ENCODE assay signal across 2 cellular contexts in genomic region chr9:3931996-3932906, GRCh38.
TF ChIP-seq lines count a peak whose summit lies in the region.

No MANE protein-coding gene starts in this region.

TF ChIP-seq in IMR-90, 13 proteins besides CTCF, POLR2A, EP300 and RAD21 (continued from another document):
- TF ChIP-seq ELK1 (IDR thresholded peaks at IDR 0.05; ENCODE audit: borderline replicate concordance, low read depth, low read length): no peak
- no peak for TF ChIP-seq MAZ (IDR thresholded peaks at IDR 0.05; ENCODE audit: borderline replicate concordance, low read depth, low read length)

TF ChIP-seq in GM12878, 131 proteins besides CTCF, POLR2A, EP300 and RAD21 (continued from another document):
- TF ChIP-seq REST (IDR thresholded peaks at IDR 0.05; ENCODE audit: low read depth, low read length) (no peak), ZNF622 (IDR thresholded peaks at IDR 0.05) (no peak)
